Comparison of ENCODE assay signal across 1 cellular context in genomic region chr13:55566334-55566733, GRCh38.
TF ChIP-seq lines count a peak whose summit lies in the region.

No MANE protein-coding gene starts in this region.

TF ChIP-seq in GM23338, 12 proteins besides CTCF, POLR2A, EP300 and RAD21 (continued from another document):
- TF ChIP-seq ZNF331 (CRISPR knock-in tag; IDR thresholded peaks at IDR 0.05; ENCODE audit: low read depth): no peak
- no peak for TF ChIP-seq ZNF114 (CRISPR knock-in tag; IDR thresholded peaks at IDR 0.05)
- no peak for TF ChIP-seq CREB1 (CRISPR knock-in tag; IDR thresholded peaks at IDR 0.05; ENCODE audit: low read depth)
- no peak for TF ChIP-seq EZH2 (IDR thresholded peaks at IDR 0.05; ENCODE audit: low read depth, unreplicated experiment)
